Comparison of ENCODE assay signal across 13 cellular contexts in the genomic region with DNA sequence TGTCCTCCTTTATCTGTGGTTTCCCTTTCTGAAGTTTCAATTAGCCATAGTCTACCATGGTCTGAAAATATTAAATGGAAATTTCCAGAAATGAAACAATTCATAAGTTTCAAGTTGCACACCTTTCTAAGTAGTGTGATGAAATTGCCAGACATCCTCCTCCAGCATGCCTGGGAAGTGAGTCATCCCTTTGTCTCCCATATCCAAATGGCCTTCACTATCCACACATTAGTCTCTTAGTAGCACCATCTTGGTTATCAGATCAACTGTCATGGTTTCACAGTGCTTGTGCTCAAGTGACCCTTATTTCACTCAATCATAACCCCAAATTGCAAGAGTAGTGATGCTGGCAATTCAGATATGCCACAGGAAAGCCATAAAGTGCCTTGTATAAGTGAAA.
DNase-seq lines count a peak whose midpoint lies in the region; FAIRE-seq and TF ChIP-seq lines count a peak whose summit lies in the region.
"Had no signal": no experiment of that assay in that cellular context is flagged by ENCODE, and none has a peak within 500 bp of the region (broad histone marks: within the 10 kb centered on the region; RNA-seq: fewer than 3 reads in every experiment).

No MANE protein-coding gene starts in this region.

- peak overlapping the region; percentile 65 for H2AFZ ChIP-seq in keratinocyte (ENCODE audit: control insufficient read depth, low read length)

- H3K36me3 ChIP-seq in keratinocyte (ENCODE audit: control insufficient read depth in 2 of 2, extremely low read depth in 1 of 2, insufficient read depth in 2 of 2, low read length in 2 of 2) (no peaks in the 10 kb centered on the region), uterus (no peaks in the 10 kb centered on the region)
- H3K36me3 ChIP-seq: tibial nerve had no signal

- TF ChIP-seq EP300 in Ishikawa (IDR thresholded peaks at IDR 0.05; ENCODE audit: borderline replicate concordance), result no peak

- H3K4me1 ChIP-seq in keratinocyte (ENCODE audit: control insufficient read depth, extremely low read depth, insufficient read depth, low read length), result peaks cover 5% of the 10 kb centered on the region
- H3K4me1 ChIP-seq in uterus, result no peaks in the 10 kb centered on the region
- H3K4me1 ChIP-seq: tibial nerve had no signal

- H3K4me3 ChIP-seq in keratinocyte (ENCODE audit: control insufficient read depth in 2 of 3, extremely low read depth in 1 of 3, insufficient read depth in 2 of 3, low read depth in 1 of 3, low read length in 3 of 3), result no peak overlapping the region
- no peak overlapping the region for H3K4me3 ChIP-seq in uterus
- H3K4me3 ChIP-seq: tibial nerve had no signal

- DNase-seq in DMS53 treated with DMSO at 0.1 percent for 48 hours (lab: John Stamatoyannopoulos, UW; ENCODE audit: unreplicated experiment) (peak; percentile 63), astrocyte of the hippocampus (ENCODE audit: low read depth, low spot score) (peak; percentile 33), keratinocyte (ENCODE audit: low read depth, low spot score) (peak; percentile 4), caudate nucleus (lab: John Stamatoyannopoulos, UW) (no peak), uterus (no peak), NCI-H1417 (lab: John Stamatoyannopoulos, UW) (no peak)
- no peak for DNase-seq in activated T-helper 1 cell treated with anti-CD3 and anti-CD28 coated beads, Interleukin-12 subunit alpha, Interleukin-12 subunit beta, Interleukin-2, Interleukin-4 antibody, amounts not matched to agents 30 ng/mL and 10 ng/mL and 1 ng/mL, durations not matched to agents 14 hours and 24 hours and 36 hours (ENCODE audit: low spot score)
- DNase-seq: activated CD4-positive, alpha-beta T cell treated with anti-CD3 and anti-CD28 coated beads, Interleukin-2, amount 50 U/mL, for 48 hours; T-cell had no signal

- no peaks in the 10 kb centered on the region for H4K20me1 ChIP-seq in keratinocyte (ENCODE audit: control insufficient read depth, extremely low read depth, insufficient read depth, low read length)

- H3K9me1 ChIP-seq in keratinocyte (ENCODE audit: control insufficient read depth, extremely low read depth, insufficient read depth, low read length), result no peaks in the 10 kb centered on the region

- H3K9me3 ChIP-seq in keratinocyte (ENCODE audit: control insufficient read depth, low read depth, low read length) (no peaks in the 10 kb centered on the region), uterus (no peaks in the 10 kb centered on the region)

- H3K27ac ChIP-seq in keratinocyte (ENCODE audit: control insufficient read depth, insufficient read depth, low read length) (peak overlapping the region; percentile 43), caudate nucleus (ENCODE audit: low read depth, low read length) (no peak overlapping the region), uterus (no peak overlapping the region)
- H3K27ac ChIP-seq: tibial nerve had no signal

- H3K27me3 ChIP-seq in keratinocyte (ENCODE audit: control insufficient read depth, extremely low read depth, insufficient read depth, low read length) (no peaks in the 10 kb centered on the region), uterus (no peaks in the 10 kb centered on the region)
- H3K27me3 ChIP-seq: tibial nerve had no signal

- TF ChIP-seq RAD21 in Ishikawa (IDR thresholded peaks at IDR 0.05; ENCODE audit: low read depth), result no peak

- no peaks in the 10 kb centered on the region for H3K27me3 Mint-ChIP-seq in activated T-helper 1 cell treated with anti-CD3 and anti-CD28 coated beads, Interleukin-12 subunit alpha, Interleukin-12 subunit beta, Interleukin-2, Interleukin-4 antibody, amounts not matched to agents 30 ng/mL and 10 ng/mL and 1 ng/mL, durations not matched to agents 14 hours and 24 hours and 36 hours (ENCODE audit: insufficient read depth)
- H3K27me3 Mint-ChIP-seq: activated naive CD8-positive, alpha-beta T cell; T-cell had no signal

- no peak overlapping the region for H3K9ac ChIP-seq in keratinocyte (ENCODE audit: control insufficient read depth, extremely low read depth, insufficient read depth, low read length)

- no peak overlapping the region for H3K4me2 ChIP-seq in keratinocyte (ENCODE audit: control insufficient read depth, extremely low read depth, insufficient read depth, low read depth, low read length)

- H3K27ac Mint-ChIP-seq in activated T-helper 1 cell treated with anti-CD3 and anti-CD28 coated beads, Interleukin-12 subunit alpha, Interleukin-12 subunit beta, Interleukin-2, Interleukin-4 antibody, amounts not matched to agents 30 ng/mL and 10 ng/mL and 1 ng/mL, durations not matched to agents 14 hours and 24 hours and 36 hours, result no peak overlapping the region
- H3K27ac Mint-ChIP-seq: activated naive CD8-positive, alpha-beta T cell; CD14-positive monocyte; T-cell had no signal

- TF ChIP-seq CTCF in keratinocyte (optimal IDR thresholded peaks at IDR 0.05 in 1 of 3, IDR thresholded peaks at IDR 0.05 in 1 of 3, conservative IDR thresholded peaks at IDR 0.05 in 1 of 3; ENCODE audit: extremely low read depth in 1 of 3, insufficient read depth in 2 of 3, low read length in 3 of 3), result no peak
- no peak for TF ChIP-seq CTCF in uterus (IDR thresholded peaks at IDR 0.05)

- peaks cover 11% of the 10 kb centered on the region for H3K9me3 Mint-ChIP-seq in activated T-helper 1 cell treated with anti-CD3 and anti-CD28 coated beads, Interleukin-12 subunit alpha, Interleukin-12 subunit beta, Interleukin-2, Interleukin-4 antibody, amounts not matched to agents 30 ng/mL and 10 ng/mL and 1 ng/mL, durations not matched to agents 14 hours and 24 hours and 36 hours

- no peaks in the 10 kb centered on the region for H3K4me1 Mint-ChIP-seq in activated T-helper 1 cell treated with anti-CD3 and anti-CD28 coated beads, Interleukin-12 subunit alpha, Interleukin-12 subunit beta, Interleukin-2, Interleukin-4 antibody, amounts not matched to agents 30 ng/mL and 10 ng/mL and 1 ng/mL, durations not matched to agents 14 hours and 24 hours and 36 hours (ENCODE audit: low read depth)
- H3K4me1 Mint-ChIP-seq: CD14-positive monocyte, T-cell had no signal

- no peak for TF ChIP-seq POLR2A in uterus (IDR thresholded peaks at IDR 0.05)

- peak; percentile 90 for FAIRE-seq in keratinocyte (lab: Jason Lieb, UNC)

- no peaks in the 10 kb centered on the region for H3K36me3 Mint-ChIP-seq in activated T-helper 1 cell treated with anti-CD3 and anti-CD28 coated beads, Interleukin-12 subunit alpha, Interleukin-12 subunit beta, Interleukin-2, Interleukin-4 antibody, amounts not matched to agents 30 ng/mL and 10 ng/mL and 1 ng/mL, durations not matched to agents 14 hours and 24 hours and 36 hours (ENCODE audit: low read depth)
- H3K36me3 Mint-ChIP-seq: activated naive CD8-positive, alpha-beta T cell; CD14-positive monocyte; T-cell had no signal

- no peaks in the 10 kb centered on the region for H3K79me2 ChIP-seq in keratinocyte (ENCODE audit: control insufficient read depth, insufficient read depth, low read length)

- no peak overlapping the region for H3K4me3 Mint-ChIP-seq in activated T-helper 1 cell treated with anti-CD3 and anti-CD28 coated beads, Interleukin-12 subunit alpha, Interleukin-12 subunit beta, Interleukin-2, Interleukin-4 antibody, amounts not matched to agents 30 ng/mL and 10 ng/mL and 1 ng/mL, durations not matched to agents 14 hours and 24 hours and 36 hours
- H3K4me3 Mint-ChIP-seq: activated naive CD8-positive, alpha-beta T cell; CD14-positive monocyte; T-cell had no signal

- dilution Hi-C loops in keratinocyte (cut with MboI; ENCODE audit: extremely low pct_ligation_motif_present, low sequenced_read_pairs), result no loop called here

- intact Hi-C loops in activated T-helper 1 cell treated with anti-CD3 and anti-CD28 coated beads, Interleukin-12 subunit alpha, Interleukin-12 subunit beta, Interleukin-2, Interleukin-4 antibody, amounts not matched to agents 30 ng/mL and 10 ng/mL and 1 ng/mL, durations not matched to agents 14 hours and 24 hours and 36 hours (cut with micrococcal nuclease), result no loop called here
- intact Hi-C loops in uterus (cut with DNase I; ENCODE audit: low total_unique reads), result no loop called here

TF ChIP-seq in Ishikawa, 13 proteins besides CTCF, POLR2A, EP300 and RAD21:
- TF ChIP-seq FOXM1 (IDR thresholded peaks at IDR 0.05; ENCODE audit: borderline replicate concordance, low read depth) (no peak), TEAD4 (IDR thresholded peaks at IDR 0.05) (peak; percentile 70), CEBPB (IDR thresholded peaks at IDR 0.05) (peak; percentile 49; the same call in 1 of the 2 replicates), YY1 (IDR thresholded peaks at IDR 0.05; ENCODE audit: low read depth) (peak; percentile 70; the same call in 1 of the 2 replicates)
TF ChIP-seq in Ishikawa: peak in this region for 3.

Comparison
In these comparisons a context has a peak if more than half of its experiments do, and no peak if none do; other contexts are left out.
1. DNase-seq: peak in DMS53 treated with DMSO at 0.1 percent for 48 hours (single experiment), astrocyte of the hippocampus (single experiment) and keratinocyte (single experiment); none in activated T-helper 1 cell treated with anti-CD3 and anti-CD28 coated beads, Interleukin-12 subunit alpha, Interleukin-12 subunit beta, Interleukin-2, Interleukin-4 antibody, amounts not matched to agents 30 ng/mL and 10 ng/mL and 1 ng/mL, durations not matched to agents 14 hours and 24 hours and 36 hours (single experiment), caudate nucleus (0 of 61), uterus (0 of 2) and NCI-H1417 (0 of 3).